In the genomic region with DNA sequence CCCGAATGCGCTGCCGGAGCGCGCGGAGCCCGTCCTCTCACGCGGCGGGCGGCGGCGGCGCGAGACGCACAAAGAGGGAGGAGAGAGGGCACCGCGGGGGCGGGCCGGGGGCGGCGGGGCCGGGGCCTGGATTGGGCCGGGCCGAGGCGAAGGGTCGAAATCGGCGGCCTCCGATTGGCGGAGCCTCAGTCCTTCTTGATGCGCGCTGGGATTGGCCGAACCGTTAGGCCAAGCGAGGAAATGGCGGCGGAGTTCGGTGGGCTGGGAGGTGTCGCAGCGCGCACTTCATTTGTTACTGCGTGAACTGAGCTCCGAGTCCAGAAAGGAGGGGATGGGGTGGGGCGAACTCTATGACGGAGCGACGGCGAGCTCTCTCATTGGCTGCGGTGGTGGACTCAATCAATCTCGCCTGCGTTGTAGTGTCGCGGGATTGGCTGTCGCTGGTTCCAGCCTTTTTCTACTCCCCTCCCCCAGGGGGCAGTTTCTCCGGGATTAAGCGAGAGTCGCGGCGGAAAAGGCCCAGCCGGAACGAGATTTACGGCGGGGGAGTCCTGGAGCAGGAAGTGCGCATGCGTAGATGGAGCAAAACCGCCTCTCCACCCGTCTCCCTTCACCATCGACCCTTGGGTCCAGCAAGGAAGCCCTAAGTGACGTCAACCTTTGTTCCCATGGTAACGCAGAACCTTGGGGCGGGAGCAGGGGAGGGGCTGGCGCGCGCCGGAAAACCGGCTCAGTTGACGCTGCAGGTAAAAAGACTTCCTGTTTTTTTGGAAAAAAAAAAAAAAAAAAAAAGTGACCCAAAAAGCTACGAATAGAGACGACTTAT, we compare ENCODE assay signal across 1 cellular context.
TF ChIP-seq lines count a peak whose summit lies in the region.

A gene with protein sequence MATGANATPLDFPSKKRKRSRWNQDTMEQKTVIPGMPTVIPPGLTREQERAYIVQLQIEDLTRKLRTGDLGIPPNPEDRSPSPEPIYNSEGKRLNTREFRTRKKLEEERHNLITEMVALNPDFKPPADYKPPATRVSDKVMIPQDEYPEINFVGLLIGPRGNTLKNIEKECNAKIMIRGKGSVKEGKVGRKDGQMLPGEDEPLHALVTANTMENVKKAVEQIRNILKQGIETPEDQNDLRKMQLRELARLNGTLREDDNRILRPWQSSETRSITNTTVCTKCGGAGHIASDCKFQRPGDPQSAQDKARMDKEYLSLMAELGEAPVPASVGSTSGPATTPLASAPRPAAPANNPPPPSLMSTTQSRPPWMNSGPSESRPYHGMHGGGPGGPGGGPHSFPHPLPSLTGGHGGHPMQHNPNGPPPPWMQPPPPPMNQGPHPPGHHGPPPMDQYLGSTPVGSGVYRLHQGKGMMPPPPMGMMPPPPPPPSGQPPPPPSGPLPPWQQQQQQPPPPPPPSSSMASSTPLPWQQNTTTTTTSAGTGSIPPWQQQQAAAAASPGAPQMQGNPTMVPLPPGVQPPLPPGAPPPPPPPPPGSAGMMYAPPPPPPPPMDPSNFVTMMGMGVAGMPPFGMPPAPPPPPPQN (minus strand): TSS at position 70 of the 826 bp plus-strand sequence. CDS start 150 bp downstream, outside the sequence.

TF ChIP-seq in K562, 482 proteins besides CTCF, POLR2A, EP300 and RAD21 (continued from another document and continues in another):
- TF ChIP-seq, protein P1, sequence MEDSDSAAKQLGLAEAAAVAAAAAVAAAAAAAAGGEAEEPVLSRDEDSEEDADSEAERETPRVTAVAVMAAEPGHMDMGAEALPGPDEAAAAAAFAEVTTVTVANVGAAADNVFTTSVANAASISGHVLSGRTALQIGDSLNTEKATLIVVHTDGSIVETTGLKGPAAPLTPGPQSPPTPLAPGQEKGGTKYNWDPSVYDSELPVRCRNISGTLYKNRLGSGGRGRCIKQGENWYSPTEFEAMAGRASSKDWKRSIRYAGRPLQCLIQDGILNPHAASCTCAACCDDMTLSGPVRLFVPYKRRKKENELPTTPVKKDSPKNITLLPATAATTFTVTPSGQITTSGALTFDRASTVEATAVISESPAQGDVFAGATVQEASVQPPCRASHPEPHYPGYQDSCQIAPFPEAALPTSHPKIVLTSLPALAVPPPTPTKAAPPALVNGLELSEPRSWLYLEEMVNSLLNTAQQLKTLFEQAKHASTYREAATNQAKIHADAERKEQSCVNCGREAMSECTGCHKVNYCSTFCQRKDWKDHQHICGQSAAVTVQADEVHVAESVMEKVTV (CRISPR knock-in tag; IDR thresholded peaks at IDR 0.05): no peak
- TF ChIP-seq, protein P2, sequence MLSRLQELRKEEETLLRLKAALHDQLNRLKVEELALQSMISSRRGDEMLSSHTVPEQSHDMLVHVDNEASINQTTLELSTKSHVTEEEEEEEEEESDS (CRISPR knock-in tag; IDR thresholded peaks at IDR 0.05): no peak
- TF ChIP-seq TARDBP (IDR thresholded peaks at IDR 0.05): no peak
- TF ChIP-seq, protein P3, sequence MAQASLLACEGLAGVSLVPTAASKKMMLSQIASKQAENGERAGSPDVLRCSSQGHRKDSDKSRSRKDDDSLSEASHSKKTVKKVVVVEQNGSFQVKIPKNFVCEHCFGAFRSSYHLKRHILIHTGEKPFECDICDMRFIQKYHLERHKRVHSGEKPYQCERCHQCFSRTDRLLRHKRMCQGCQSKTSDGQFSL (CRISPR knock-in tag; IDR thresholded peaks at IDR 0.05): no peak
- TF ChIP-seq, protein P3 (tag; IDR thresholded peaks at IDR 0.05): no peak
- no peak for TF ChIP-seq ZBTB17 (CRISPR knock-in tag; IDR thresholded peaks at IDR 0.05)
- TF ChIP-seq, protein P4, sequence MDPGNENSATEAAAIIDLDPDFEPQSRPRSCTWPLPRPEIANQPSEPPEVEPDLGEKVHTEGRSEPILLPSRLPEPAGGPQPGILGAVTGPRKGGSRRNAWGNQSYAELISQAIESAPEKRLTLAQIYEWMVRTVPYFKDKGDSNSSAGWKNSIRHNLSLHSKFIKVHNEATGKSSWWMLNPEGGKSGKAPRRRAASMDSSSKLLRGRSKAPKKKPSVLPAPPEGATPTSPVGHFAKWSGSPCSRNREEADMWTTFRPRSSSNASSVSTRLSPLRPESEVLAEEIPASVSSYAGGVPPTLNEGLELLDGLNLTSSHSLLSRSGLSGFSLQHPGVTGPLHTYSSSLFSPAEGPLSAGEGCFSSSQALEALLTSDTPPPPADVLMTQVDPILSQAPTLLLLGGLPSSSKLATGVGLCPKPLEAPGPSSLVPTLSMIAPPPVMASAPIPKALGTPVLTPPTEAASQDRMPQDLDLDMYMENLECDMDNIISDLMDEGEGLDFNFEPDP (CRISPR knock-in tag; IDR thresholded peaks at IDR 0.05): no peak
- no peak for TF ChIP-seq HMG20B (CRISPR knock-in tag; IDR thresholded peaks at IDR 0.05)
- no peak for TF ChIP-seq MECOM (CRISPR knock-in tag; IDR thresholded peaks at IDR 0.05)
- no peak for TF ChIP-seq PURB (CRISPR knock-in tag; IDR thresholded peaks at IDR 0.05; ENCODE audit: low read depth)
- TF ChIP-seq, protein P5, sequence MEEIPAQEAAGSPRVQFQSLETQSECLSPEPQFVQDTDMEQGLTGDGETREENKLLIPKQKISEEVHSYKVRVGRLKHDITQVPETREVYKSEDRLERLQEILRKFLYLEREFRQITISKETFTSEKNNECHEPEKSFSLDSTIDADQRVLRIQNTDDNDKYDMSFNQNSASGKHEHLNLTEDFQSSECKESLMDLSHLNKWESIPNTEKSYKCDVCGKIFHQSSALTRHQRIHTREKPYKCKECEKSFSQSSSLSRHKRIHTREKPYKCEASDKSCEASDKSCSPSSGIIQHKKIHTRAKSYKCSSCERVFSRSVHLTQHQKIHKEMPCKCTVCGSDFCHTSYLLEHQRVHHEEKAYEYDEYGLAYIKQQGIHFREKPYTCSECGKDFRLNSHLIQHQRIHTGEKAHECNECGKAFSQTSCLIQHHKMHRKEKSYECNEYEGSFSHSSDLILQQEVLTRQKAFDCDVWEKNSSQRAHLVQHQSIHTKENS (CRISPR knock-in tag; IDR thresholded peaks at IDR 0.05): no peak
- TF ChIP-seq PCBP1 (IDR thresholded peaks at IDR 0.05; ENCODE audit: low read depth, low read length, poor library complexity, severe bottlenecking): no peak
- TF ChIP-seq, protein P6, sequence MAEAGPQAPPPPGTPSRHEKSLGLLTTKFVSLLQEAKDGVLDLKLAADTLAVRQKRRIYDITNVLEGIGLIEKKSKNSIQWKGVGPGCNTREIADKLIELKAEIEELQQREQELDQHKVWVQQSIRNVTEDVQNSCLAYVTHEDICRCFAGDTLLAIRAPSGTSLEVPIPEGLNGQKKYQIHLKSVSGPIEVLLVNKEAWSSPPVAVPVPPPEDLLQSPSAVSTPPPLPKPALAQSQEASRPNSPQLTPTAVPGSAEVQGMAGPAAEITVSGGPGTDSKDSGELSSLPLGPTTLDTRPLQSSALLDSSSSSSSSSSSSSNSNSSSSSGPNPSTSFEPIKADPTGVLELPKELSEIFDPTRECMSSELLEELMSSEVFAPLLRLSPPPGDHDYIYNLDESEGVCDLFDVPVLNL (CRISPR knock-in tag; IDR thresholded peaks at IDR 0.05; ENCODE audit: low read depth): no peak
- TF ChIP-seq BRF1 (IDR thresholded peaks at IDR 0.05; ENCODE audit: borderline replicate concordance, extremely low read depth, insufficient read length): no peak
- TF ChIP-seq, protein P7, sequence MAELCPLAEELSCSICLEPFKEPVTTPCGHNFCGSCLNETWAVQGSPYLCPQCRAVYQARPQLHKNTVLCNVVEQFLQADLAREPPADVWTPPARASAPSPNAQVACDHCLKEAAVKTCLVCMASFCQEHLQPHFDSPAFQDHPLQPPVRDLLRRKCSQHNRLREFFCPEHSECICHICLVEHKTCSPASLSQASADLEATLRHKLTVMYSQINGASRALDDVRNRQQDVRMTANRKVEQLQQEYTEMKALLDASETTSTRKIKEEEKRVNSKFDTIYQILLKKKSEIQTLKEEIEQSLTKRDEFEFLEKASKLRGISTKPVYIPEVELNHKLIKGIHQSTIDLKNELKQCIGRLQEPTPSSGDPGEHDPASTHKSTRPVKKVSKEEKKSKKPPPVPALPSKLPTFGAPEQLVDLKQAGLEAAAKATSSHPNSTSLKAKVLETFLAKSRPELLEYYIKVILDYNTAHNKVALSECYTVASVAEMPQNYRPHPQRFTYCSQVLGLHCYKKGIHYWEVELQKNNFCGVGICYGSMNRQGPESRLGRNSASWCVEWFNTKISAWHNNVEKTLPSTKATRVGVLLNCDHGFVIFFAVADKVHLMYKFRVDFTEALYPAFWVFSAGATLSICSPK (IDR thresholded peaks at IDR 0.05; ENCODE audit: borderline replicate concordance): no peak
- peak; percentile 59; the same call in 1 of the 2 replicates for TF ChIP-seq MXI1 (IDR thresholded peaks at IDR 0.05; ENCODE audit: low read depth, low read length)
- TF ChIP-seq, protein P8, sequence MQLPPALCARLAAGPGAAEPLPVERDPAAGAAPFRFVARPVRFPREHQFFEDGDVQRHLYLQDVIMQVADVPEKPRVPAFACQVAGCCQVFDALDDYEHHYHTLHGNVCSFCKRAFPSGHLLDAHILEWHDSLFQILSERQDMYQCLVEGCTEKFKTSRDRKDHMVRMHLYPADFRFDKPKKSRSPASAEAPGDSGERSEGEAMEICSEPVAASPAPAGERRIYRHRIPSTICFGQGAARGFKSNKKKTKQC (CRISPR knock-in tag; IDR thresholded peaks at IDR 0.05): no peak
- TF ChIP-seq SMAD3 (CRISPR knock-in tag; conservative IDR thresholded peaks at IDR 0.05): no peak
- no peak for TF ChIP-seq CBX2 (IDR thresholded peaks at IDR 0.05; ENCODE audit: insufficient read depth, low read length, poor library complexity, severe bottlenecking)
- TF ChIP-seq SIN3A (IDR thresholded peaks at IDR 0.05; ENCODE audit: borderline replicate concordance in 2 of 2, control insufficient read depth in 1 of 2, low read depth in 2 of 2, low read length in 2 of 2): 0 out of 4 replicates have a peak, but pooled peaks have one; percentile 14 to 36
- peak; percentile 86 for TF ChIP-seq CREM (IDR thresholded peaks at IDR 0.05; ENCODE audit: low read depth)
- no peak for TF ChIP-seq DDX20 (tag; IDR thresholded peaks at IDR 0.05; ENCODE audit: low read depth)
- peak; percentile 61 for TF ChIP-seq TEAD4 (IDR thresholded peaks at IDR 0.05; ENCODE audit: low read length)
- no peak for TF ChIP-seq TEAD4 (CRISPR knock-in tag; IDR thresholded peaks at IDR 0.05; ENCODE audit: borderline replicate concordance)
- TF ChIP-seq, protein P9, sequence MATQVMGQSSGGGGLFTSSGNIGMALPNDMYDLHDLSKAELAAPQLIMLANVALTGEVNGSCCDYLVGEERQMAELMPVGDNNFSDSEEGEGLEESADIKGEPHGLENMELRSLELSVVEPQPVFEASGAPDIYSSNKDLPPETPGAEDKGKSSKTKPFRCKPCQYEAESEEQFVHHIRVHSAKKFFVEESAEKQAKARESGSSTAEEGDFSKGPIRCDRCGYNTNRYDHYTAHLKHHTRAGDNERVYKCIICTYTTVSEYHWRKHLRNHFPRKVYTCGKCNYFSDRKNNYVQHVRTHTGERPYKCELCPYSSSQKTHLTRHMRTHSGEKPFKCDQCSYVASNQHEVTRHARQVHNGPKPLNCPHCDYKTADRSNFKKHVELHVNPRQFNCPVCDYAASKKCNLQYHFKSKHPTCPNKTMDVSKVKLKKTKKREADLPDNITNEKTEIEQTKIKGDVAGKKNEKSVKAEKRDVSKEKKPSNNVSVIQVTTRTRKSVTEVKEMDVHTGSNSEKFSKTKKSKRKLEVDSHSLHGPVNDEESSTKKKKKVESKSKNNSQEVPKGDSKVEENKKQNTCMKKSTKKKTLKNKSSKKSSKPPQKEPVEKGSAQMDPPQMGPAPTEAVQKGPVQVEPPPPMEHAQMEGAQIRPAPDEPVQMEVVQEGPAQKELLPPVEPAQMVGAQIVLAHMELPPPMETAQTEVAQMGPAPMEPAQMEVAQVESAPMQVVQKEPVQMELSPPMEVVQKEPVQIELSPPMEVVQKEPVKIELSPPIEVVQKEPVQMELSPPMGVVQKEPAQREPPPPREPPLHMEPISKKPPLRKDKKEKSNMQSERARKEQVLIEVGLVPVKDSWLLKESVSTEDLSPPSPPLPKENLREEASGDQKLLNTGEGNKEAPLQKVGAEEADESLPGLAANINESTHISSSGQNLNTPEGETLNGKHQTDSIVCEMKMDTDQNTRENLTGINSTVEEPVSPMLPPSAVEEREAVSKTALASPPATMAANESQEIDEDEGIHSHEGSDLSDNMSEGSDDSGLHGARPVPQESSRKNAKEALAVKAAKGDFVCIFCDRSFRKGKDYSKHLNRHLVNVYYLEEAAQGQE (CRISPR knock-in tag; IDR thresholded peaks at IDR 0.05; ENCODE audit: low read depth): no peak
- no peak for TF ChIP-seq PYGO2 (tag; IDR thresholded peaks at IDR 0.05)
- TF ChIP-seq, protein P10, sequence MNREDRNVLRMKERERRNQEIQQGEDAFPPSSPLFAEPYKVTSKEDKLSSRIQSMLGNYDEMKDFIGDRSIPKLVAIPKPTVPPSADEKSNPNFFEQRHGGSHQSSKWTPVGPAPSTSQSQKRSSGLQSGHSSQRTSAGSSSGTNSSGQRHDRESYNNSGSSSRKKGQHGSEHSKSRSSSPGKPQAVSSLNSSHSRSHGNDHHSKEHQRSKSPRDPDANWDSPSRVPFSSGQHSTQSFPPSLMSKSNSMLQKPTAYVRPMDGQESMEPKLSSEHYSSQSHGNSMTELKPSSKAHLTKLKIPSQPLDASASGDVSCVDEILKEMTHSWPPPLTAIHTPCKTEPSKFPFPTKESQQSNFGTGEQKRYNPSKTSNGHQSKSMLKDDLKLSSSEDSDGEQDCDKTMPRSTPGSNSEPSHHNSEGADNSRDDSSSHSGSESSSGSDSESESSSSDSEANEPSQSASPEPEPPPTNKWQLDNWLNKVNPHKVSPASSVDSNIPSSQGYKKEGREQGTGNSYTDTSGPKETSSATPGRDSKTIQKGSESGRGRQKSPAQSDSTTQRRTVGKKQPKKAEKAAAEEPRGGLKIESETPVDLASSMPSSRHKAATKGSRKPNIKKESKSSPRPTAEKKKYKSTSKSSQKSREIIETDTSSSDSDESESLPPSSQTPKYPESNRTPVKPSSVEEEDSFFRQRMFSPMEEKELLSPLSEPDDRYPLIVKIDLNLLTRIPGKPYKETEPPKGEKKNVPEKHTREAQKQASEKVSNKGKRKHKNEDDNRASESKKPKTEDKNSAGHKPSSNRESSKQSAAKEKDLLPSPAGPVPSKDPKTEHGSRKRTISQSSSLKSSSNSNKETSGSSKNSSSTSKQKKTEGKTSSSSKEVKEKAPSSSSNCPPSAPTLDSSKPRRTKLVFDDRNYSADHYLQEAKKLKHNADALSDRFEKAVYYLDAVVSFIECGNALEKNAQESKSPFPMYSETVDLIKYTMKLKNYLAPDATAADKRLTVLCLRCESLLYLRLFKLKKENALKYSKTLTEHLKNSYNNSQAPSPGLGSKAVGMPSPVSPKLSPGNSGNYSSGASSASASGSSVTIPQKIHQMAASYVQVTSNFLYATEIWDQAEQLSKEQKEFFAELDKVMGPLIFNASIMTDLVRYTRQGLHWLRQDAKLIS (CRISPR knock-in tag; IDR thresholded peaks at IDR 0.05): no peak
- TF ChIP-seq NRF1 (conservative IDR thresholded peaks at IDR 0.05 in 1 of 2, IDR thresholded peaks at IDR 0.05 in 1 of 2): peak; percentile 95 to 96
- peak; percentile 79; the same call in 1 of the 2 replicates for TF ChIP-seq ZBED1 (IDR thresholded peaks at IDR 0.05)
- TF ChIP-seq, protein P11, sequence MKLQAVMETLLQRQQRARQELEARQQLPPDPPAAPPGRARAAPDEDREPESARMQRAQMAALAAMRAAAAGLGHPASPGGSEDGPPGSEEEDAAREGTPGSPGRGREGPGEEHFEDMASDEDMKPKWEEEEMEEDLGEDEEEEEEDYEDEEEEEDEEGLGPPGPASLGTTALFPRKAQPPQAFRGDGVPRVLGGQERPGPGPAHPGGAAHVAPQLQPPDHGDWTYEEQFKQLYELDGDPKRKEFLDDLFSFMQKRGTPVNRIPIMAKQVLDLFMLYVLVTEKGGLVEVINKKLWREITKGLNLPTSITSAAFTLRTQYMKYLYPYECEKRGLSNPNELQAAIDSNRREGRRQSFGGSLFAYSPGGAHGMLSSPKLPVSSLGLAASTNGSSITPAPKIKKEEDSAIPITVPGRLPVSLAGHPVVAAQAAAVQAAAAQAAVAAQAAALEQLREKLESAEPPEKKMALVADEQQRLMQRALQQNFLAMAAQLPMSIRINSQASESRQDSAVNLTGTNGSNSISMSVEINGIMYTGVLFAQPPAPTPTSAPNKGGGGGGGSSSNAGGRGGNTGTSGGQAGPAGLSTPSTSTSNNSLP (IDR thresholded peaks at IDR 0.05; ENCODE audit: borderline replicate concordance, low read depth, low read length): no peak; the same call in 1 of the 2 replicates
